ENCODE assay signal across 8 cellular contexts in genomic region chr18:57434536-57435494, GRCh38. TPM values are rescaled to one million over a fixed set of nuclear protein-coding genes. Genes with fewer than 3 reads are reported as not detected.
A peak's percentile ranks its signal among the peaks of the same experiment; 100 is the strongest.
DNase-seq lines count a peak whose midpoint lies in the region; ATAC-seq and TF ChIP-seq lines count a peak whose summit lies in the region.

TSS of gene ONECUT2 (plus strand) at chr18:57435374. CDS start at chr18:57435717, 343 bp downstream.

- H3K4me1 ChIP-seq in duodenal mucosa (ENCODE audit: control insufficient read depth in 1 of 2, insufficient read depth in 2 of 2, low read length in 2 of 2), result peaks cover 0 to 5% of the 10 kb centered on the region in 2 donors

- H3K9me3 ChIP-seq in duodenal mucosa (ENCODE audit: control insufficient read depth in 1 of 2, low read length in 2 of 2), result no peaks in the 10 kb centered on the region

- WGBS in lower leg skin, 2 donors, result 0 to 1% methylated on average over 49 to 55 of the region's 69 CpGs

- DNase-seq in NCI-H526 (lab: John Stamatoyannopoulos, UW) (peak; percentile 87 to 99), lower leg skin (ENCODE audit: low spot score in 2 of 2) (peak; percentile 80 to 97)
- peak; percentile 31 to 34 for DNase-seq in activated CD4-positive, alpha-beta T cell treated with anti-CD3 and anti-CD28 coated beads, Interleukin-2, amount 50 U/mL, for 4 hours
- DNase-seq in stimulated activated CD4-positive, alpha-beta T cell treated with anti-CD3 and anti-CD28 coated beads, Interleukin-2, amount 100 ng/mL, for 48 hours, result peak; percentile 47 to 66

- H3K4me3 ChIP-seq in GM08714 (ENCODE audit: low read length) (peak within 1 kb of the TSS; percentile 53), duodenal mucosa (ENCODE audit: low read depth in 1 of 2, low read length in 2 of 2) (peak within 1 kb of the TSS; percentile 82 to 95), lower leg skin (ENCODE audit: low read depth, poor library complexity, severe bottlenecking) (peak within 1 kb of the TSS; percentile 24)

- peak within 1 kb of the TSS; percentile 47 for H3K27ac ChIP-seq in duodenal mucosa (ENCODE audit: low read depth, low read length)

- ATAC-seq in HG03196 (IDR thresholded peaks at IDR 0.05; ENCODE audit: unreplicated experiment) (peak; percentile 85), GM18858 (IDR thresholded peaks at IDR 0.05; ENCODE audit: unreplicated experiment) (no peak)

- no peak for TF ChIP-seq CTCF in lower leg skin (IDR thresholded peaks at IDR 0.05)

- peak within 1 kb of the TSS; percentile 84 to 97 for H3K9ac ChIP-seq in duodenal mucosa (ENCODE audit: low read depth in 1 of 2, low read length in 2 of 2)

- no peak for TF ChIP-seq POLR2A in lower leg skin (IDR thresholded peaks at IDR 0.05)

- peaks cover 39 to 67% of the 10 kb centered on the region in 2 donors for H3K27me3 ChIP-seq in duodenal mucosa (ENCODE audit: control insufficient read depth in 1 of 2, insufficient read depth in 2 of 2, low read length in 2 of 2)

- intact Hi-C loops in lower leg skin (cut with DNase I; ENCODE audit: low total_unique reads), result no loop called here

- H3K36me3 ChIP-seq in duodenal mucosa (ENCODE audit: control insufficient read depth in 1 of 2, insufficient read depth in 2 of 2, low read length in 2 of 2), result peaks cover 0 to 5% of the 10 kb centered on the region in 2 donors

RNA-seq across cellular contexts. Expression of gene ONECUT2, which starts in this region (rescaled TPM):
- under 1 TPM in 3 of 4 donors, not detected in 1; 0.02 to 0.08 (median 0.06) TPM for total RNA-seq in lower leg skin

Comparison
In these comparisons a context has a peak if more than half of its experiments do, and no peak if none do; other contexts are left out.
1. Peak in DNase-seq and H3K4me3 ChIP-seq in lower leg skin; RNA of the gene not detected or under 1 TPM.
2. H3K4me3 ChIP-seq: peak in every context shown above with its lines; median percentile 88 in duodenal mucosa; 53 in GM08714; 24 in lower leg skin.
3. DNase-seq: peak in every context shown above with its lines; median percentile 93 in NCI-H526; 88 in lower leg skin; 56 in stimulated activated CD4-positive, alpha-beta T cell treated with anti-CD3 and anti-CD28 coated beads, Interleukin-2, amount 100 ng/mL, for 48 hours; 32 in activated CD4-positive, alpha-beta T cell treated with anti-CD3 and anti-CD28 coated beads, Interleukin-2, amount 50 U/mL, for 4 hours.